Comparison of ENCODE assay signal across 1 cellular context in the genomic region with DNA sequence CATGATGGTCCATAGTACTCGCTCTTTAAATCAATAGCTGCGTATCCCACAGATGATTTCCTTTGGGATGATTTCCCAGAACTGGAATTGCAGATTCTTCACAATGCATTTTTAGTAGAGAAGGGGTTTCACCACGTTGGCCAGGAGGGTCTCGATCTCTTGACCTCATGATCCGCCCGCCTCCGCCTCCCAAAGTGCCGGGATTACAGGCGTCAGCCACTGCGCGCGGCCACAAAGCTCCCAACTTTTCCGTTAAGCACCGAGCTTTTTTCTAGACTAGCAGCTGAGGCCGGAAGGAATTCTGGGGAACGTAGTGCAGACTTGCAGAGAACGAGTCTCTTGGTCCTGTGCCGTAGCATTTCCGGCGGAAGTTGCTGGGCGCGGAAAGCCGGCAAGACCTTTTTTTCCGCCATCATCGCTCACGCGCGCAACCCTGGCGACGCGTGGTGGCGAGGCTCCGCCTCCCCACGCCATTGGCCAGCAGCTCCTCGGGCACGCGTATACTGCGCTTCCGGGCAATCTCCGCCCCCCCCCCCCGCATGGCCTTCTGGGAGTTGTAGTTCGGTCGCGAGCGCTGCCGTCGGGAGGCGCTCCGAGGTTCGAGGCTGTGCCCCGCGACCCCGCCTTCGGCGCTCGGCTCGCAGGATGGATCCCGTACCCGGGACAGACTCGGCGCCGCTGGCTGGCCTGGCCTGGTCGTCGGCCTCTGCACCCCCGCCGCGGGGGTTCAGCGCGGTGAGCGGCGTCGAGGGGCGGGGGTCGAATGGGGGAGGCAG.
TF ChIP-seq lines count a peak whose summit lies in the region.

A gene (plus strand): TSS at position 557 of the 776 bp plus-strand sequence. CDS start 89 bp downstream, at position 646.

TF ChIP-seq in HepG2, 621 proteins besides CTCF, POLR2A, EP300 and RAD21 (continued from another document and continues in another):
- TF ChIP-seq KDM4B (CRISPR knock-in tag; IDR thresholded peaks at IDR 0.05) (peak; percentile 36; the same call in 1 of the 2 replicates), TOPORS (CRISPR knock-in tag; IDR thresholded peaks at IDR 0.05) (no peak), RXRB (CRISPR knock-in tag; IDR thresholded peaks at IDR 0.05; ENCODE audit: borderline replicate concordance) (no peak), RBM39 (IDR thresholded peaks at IDR 0.05; ENCODE audit: low read depth, low read length, poor library complexity, severe bottlenecking) (peak; percentile 33), ZNF446 (CRISPR knock-in tag; IDR thresholded peaks at IDR 0.05) (no peak), ZNF775 (CRISPR knock-in tag; IDR thresholded peaks at IDR 0.05; ENCODE audit: borderline replicate concordance) (no peak), NR2C2 (CRISPR knock-in tag; IDR thresholded peaks at IDR 0.05; ENCODE audit: borderline replicate concordance) (peak; percentile 87), FOSL1 (CRISPR knock-in tag; IDR thresholded peaks at IDR 0.05; ENCODE audit: borderline replicate concordance) (no peak), HNF4A (CRISPR knock-in tag; IDR thresholded peaks at IDR 0.05) (0 out of 2 replicates have a peak, but pooled peaks have one; percentile 14), EEA1 (CRISPR knock-in tag; IDR thresholded peaks at IDR 0.05; ENCODE audit: borderline replicate concordance) (no peak; the same call in 1 of the 2 replicates), SMYD3 (CRISPR knock-in tag; IDR thresholded peaks at IDR 0.05) (no peak; the same call in 1 of the 2 replicates), ZNF703 (CRISPR knock-in tag; IDR thresholded peaks at IDR 0.05; ENCODE audit: borderline replicate concordance) (no peak), FOXA3 (CRISPR knock-in tag; IDR thresholded peaks at IDR 0.05) (peak; percentile 36), GZF1 (CRISPR knock-in tag; IDR thresholded peaks at IDR 0.05) (0 out of 2 replicates have a peak, but pooled peaks have one; percentile 19), ZNF83 (CRISPR knock-in tag; IDR thresholded peaks at IDR 0.05; ENCODE audit: borderline replicate concordance) (no peak), RARG (CRISPR knock-in tag; IDR thresholded peaks at IDR 0.05; ENCODE audit: low read depth) (no peak), ZNF550 (CRISPR knock-in tag; IDR thresholded peaks at IDR 0.05; ENCODE audit: borderline replicate concordance) (no peak), NKX3-1 (CRISPR knock-in tag; IDR thresholded peaks at IDR 0.05) (0 out of 2 replicates have a peak, but pooled peaks have one; percentile 63), IRX3 (CRISPR knock-in tag; IDR thresholded peaks at IDR 0.05; ENCODE audit: borderline replicate concordance, low read depth) (no peak), ZNF496 (CRISPR knock-in tag; IDR thresholded peaks at IDR 0.05; ENCODE audit: insufficient replicate concordance) (no peak), PRPF4 (IDR thresholded peaks at IDR 0.05; ENCODE audit: low read depth, low read length, poor library complexity, severe bottlenecking) (no peak), FOXK1 (CRISPR knock-in tag; IDR thresholded peaks at IDR 0.05; ENCODE audit: borderline replicate concordance, low read depth) (peak; percentile 68; the same call in 1 of the 2 replicates), PITX1 (CRISPR knock-in tag; IDR thresholded peaks at IDR 0.05) (peak; percentile 87), HNRNPH1 (optimal IDR thresholded peaks at IDR 0.05; ENCODE audit: low read depth, low read length) (no peak), CHD4 (IDR thresholded peaks at IDR 0.05; ENCODE audit: borderline replicate concordance, low read length) (0 out of 2 replicates have a peak, but pooled peaks have one; percentile 31), ATRX (CRISPR knock-in tag; IDR thresholded peaks at IDR 0.05; ENCODE audit: borderline replicate concordance) (no peak), NFYB (CRISPR knock-in tag; IDR thresholded peaks at IDR 0.05) (peak; percentile 84), ZNF879 (CRISPR knock-in tag; IDR thresholded peaks at IDR 0.05) (no peak), CREM (IDR thresholded peaks at IDR 0.05) (peak; percentile 92), CREM (CRISPR knock-in tag; IDR thresholded peaks at IDR 0.05) (no peak), NFE2 (CRISPR knock-in tag; IDR thresholded peaks at IDR 0.05) (no peak), PHF8 (CRISPR knock-in tag; IDR thresholded peaks at IDR 0.05) (peak; percentile 57; the same call in 1 of the 2 replicates), ZNF331 (CRISPR knock-in tag; IDR thresholded peaks at IDR 0.05) (no peak; the same call in none of the 2 replicates), SAP130 (CRISPR knock-in tag; IDR thresholded peaks at IDR 0.05; ENCODE audit: low read depth) (peak; percentile 94), ZNF564 (CRISPR knock-in tag; IDR thresholded peaks at IDR 0.05) (no peak), ISX (CRISPR knock-in tag; conservative IDR thresholded peaks at IDR 0.05) (no peak), ZNF781 (CRISPR knock-in tag; IDR thresholded peaks at IDR 0.05; ENCODE audit: borderline replicate concordance, not compliant biosample characterization) (no peak), JUNB (CRISPR knock-in tag; IDR thresholded peaks at IDR 0.05; ENCODE audit: borderline replicate concordance) (no peak), ATM (IDR thresholded peaks at IDR 0.05; ENCODE audit: borderline replicate concordance) (no peak), ETV5 (CRISPR knock-in tag; IDR thresholded peaks at IDR 0.05; ENCODE audit: borderline replicate concordance) (peak; percentile 84), ZNF121 (CRISPR knock-in tag; IDR thresholded peaks at IDR 0.05) (0 out of 2 replicates have a peak, but pooled peaks have one; percentile 21), KLF6 (CRISPR knock-in tag; IDR thresholded peaks at IDR 0.05) (no peak), ZKSCAN5 (CRISPR knock-in tag; IDR thresholded peaks at IDR 0.05) (no peak), ZNF546 (CRISPR knock-in tag; conservative IDR thresholded peaks at IDR 0.05) (no peak), NFIB (CRISPR knock-in tag; IDR thresholded peaks at IDR 0.05; ENCODE audit: borderline replicate concordance) (no peak), ZFP62 (CRISPR knock-in tag; IDR thresholded peaks at IDR 0.05) (no peak), ZNF547 (CRISPR knock-in tag; IDR thresholded peaks at IDR 0.05) (no peak), XBP1 (CRISPR knock-in tag; IDR thresholded peaks at IDR 0.05) (no peak), MXI1 (IDR thresholded peaks at IDR 0.05; ENCODE audit: borderline replicate concordance, low read depth, low read length) (peak; percentile 70; the same call in 1 of the 3 replicates), CENPT (CRISPR knock-in tag; IDR thresholded peaks at IDR 0.05; ENCODE audit: low read depth) (no peak)
- TF ChIP-seq, protein P1, sequence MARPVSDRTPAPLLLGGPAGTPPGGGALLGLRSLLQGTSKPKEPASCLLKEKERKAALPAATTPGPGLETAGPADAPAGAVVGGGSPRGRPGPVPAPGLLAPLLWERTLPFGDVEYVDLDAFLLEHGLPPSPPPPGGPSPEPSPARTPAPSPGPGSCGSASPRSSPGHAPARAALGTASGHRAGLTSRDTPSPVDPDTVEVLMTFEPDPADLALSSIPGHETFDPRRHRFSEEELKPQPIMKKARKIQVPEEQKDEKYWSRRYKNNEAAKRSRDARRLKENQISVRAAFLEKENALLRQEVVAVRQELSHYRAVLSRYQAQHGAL (CRISPR knock-in tag; IDR thresholded peaks at IDR 0.05; ENCODE audit: not compliant biosample characterization) = peak; percentile 41
- TF ChIP-seq, protein P2, sequence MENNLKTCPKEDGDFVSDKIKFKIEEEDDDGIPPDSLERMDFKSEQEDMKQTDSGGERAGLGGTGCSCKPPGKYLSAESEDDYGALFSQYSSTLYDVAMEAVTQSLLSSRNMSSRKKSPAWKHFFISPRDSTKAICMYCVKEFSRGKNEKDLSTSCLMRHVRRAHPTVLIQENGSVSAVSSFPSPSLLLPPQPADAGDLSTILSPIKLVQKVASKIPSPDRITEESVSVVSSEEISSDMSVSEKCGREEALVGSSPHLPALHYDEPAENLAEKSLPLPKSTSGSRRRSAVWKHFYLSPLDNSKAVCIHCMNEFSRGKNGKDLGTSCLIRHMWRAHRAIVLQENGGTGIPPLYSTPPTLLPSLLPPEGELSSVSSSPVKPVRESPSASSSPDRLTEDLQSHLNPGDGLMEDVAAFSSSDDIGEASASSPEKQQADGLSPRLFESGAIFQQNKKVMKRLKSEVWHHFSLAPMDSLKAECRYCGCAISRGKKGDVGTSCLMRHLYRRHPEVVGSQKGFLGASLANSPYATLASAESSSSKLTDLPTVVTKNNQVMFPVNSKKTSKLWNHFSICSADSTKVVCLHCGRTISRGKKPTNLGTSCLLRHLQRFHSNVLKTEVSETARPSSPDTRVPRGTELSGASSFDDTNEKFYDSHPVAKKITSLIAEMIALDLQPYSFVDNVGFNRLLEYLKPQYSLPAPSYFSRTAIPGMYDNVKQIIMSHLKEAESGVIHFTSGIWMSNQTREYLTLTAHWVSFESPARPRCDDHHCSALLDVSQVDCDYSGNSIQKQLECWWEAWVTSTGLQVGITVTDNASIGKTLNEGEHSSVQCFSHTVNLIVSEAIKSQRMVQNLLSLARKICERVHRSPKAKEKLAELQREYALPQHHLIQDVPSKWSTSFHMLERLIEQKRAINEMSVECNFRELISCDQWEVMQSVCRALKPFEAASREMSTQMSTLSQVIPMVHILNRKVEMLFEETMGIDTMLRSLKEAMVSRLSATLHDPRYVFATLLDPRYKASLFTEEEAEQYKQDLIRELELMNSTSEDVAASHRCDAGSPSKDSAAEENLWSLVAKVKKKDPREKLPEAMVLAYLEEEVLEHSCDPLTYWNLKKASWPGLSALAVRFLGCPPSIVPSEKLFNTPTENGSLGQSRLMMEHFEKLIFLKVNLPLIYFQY (CRISPR knock-in tag; IDR thresholded peaks at IDR 0.05; ENCODE audit: borderline replicate concordance) = no peak; the same call in 1 of the 2 replicates
- TF ChIP-seq, protein P3, sequence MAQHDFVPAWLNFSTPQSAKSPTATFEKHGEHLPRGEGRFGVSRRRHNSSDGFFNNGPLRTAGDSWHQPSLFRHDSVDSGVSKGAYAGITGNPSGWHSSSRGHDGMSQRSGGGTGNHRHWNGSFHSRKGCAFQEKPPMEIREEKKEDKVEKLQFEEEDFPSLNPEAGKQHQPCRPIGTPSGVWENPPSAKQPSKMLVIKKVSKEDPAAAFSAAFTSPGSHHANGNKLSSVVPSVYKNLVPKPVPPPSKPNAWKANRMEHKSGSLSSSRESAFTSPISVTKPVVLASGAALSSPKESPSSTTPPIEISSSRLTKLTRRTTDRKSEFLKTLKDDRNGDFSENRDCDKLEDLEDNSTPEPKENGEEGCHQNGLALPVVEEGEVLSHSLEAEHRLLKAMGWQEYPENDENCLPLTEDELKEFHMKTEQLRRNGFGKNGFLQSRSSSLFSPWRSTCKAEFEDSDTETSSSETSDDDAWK (CRISPR knock-in tag; IDR thresholded peaks at IDR 0.05) = no peak
- TF ChIP-seq, protein P4, sequence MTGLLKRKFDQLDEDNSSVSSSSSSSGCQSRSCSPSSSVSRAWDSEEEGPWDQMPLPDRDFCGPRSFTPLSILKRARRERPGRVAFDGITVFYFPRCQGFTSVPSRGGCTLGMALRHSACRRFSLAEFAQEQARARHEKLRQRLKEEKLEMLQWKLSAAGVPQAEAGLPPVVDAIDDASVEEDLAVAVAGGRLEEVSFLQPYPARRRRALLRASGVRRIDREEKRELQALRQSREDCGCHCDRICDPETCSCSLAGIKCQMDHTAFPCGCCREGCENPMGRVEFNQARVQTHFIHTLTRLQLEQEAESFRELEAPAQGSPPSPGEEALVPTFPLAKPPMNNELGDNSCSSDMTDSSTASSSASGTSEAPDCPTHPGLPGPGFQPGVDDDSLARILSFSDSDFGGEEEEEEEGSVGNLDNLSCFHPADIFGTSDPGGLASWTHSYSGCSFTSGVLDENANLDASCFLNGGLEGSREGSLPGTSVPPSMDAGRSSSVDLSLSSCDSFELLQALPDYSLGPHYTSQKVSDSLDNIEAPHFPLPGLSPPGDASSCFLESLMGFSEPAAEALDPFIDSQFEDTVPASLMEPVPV (CRISPR knock-in tag; IDR thresholded peaks at IDR 0.05) = peak; percentile 26; the same call in 1 of the 2 replicates
- TF ChIP-seq, protein P5, sequence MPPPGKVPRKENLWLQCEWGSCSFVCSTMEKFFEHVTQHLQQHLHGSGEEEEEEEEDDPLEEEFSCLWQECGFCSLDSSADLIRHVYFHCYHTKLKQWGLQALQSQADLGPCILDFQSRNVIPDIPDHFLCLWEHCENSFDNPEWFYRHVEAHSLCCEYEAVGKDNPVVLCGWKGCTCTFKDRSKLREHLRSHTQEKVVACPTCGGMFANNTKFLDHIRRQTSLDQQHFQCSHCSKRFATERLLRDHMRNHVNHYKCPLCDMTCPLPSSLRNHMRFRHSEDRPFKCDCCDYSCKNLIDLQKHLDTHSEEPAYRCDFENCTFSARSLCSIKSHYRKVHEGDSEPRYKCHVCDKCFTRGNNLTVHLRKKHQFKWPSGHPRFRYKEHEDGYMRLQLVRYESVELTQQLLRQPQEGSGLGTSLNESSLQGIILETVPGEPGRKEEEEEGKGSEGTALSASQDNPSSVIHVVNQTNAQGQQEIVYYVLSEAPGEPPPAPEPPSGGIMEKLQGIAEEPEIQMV (CRISPR knock-in tag; IDR thresholded peaks at IDR 0.05; ENCODE audit: low read depth) = no peak
- TF ChIP-seq, protein P6, sequence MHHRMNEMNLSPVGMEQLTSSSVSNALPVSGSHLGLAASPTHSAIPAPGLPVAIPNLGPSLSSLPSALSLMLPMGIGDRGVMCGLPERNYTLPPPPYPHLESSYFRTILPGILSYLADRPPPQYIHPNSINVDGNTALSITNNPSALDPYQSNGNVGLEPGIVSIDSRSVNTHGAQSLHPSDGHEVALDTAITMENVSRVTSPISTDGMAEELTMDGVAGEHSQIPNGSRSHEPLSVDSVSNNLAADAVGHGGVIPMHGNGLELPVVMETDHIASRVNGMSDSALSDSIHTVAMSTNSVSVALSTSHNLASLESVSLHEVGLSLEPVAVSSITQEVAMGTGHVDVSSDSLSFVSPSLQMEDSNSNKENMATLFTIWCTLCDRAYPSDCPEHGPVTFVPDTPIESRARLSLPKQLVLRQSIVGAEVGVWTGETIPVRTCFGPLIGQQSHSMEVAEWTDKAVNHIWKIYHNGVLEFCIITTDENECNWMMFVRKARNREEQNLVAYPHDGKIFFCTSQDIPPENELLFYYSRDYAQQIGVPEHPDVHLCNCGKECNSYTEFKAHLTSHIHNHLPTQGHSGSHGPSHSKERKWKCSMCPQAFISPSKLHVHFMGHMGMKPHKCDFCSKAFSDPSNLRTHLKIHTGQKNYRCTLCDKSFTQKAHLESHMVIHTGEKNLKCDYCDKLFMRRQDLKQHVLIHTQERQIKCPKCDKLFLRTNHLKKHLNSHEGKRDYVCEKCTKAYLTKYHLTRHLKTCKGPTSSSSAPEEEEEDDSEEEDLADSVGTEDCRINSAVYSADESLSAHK (CRISPR knock-in tag; IDR thresholded peaks at IDR 0.05; ENCODE audit: borderline replicate concordance) = no peak
- TF ChIP-seq, protein P7, sequence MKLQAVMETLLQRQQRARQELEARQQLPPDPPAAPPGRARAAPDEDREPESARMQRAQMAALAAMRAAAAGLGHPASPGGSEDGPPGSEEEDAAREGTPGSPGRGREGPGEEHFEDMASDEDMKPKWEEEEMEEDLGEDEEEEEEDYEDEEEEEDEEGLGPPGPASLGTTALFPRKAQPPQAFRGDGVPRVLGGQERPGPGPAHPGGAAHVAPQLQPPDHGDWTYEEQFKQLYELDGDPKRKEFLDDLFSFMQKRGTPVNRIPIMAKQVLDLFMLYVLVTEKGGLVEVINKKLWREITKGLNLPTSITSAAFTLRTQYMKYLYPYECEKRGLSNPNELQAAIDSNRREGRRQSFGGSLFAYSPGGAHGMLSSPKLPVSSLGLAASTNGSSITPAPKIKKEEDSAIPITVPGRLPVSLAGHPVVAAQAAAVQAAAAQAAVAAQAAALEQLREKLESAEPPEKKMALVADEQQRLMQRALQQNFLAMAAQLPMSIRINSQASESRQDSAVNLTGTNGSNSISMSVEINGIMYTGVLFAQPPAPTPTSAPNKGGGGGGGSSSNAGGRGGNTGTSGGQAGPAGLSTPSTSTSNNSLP (IDR thresholded peaks at IDR 0.05; ENCODE audit: low read depth, low read length) = no peak
